18 cellular contexts compared by ENCODE assay signal in the genomic region with DNA sequence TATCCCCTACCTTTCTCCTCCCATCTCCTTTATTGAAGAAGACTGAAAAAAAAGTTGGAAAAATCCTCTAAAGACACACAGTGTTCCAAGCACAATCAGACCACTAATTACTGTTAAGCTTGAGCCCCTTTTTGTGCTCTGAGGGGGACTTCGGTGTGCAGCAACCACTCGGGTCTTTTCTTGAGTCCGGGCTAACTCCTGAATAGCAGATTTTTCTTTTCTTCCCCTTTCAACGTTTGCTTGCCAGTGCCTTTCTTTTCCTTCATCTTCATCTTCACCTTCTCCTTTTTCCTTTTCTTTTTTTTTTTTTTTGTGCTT.
"Had no signal": no experiment of that assay in that cellular context is flagged by ENCODE, and none has a peak within 500 bp of the region (broad histone marks: within the 10 kb centered on the region; RNA-seq: fewer than 3 reads in every experiment).

No MANE protein-coding gene starts in this region.

- H3K4me3 Mint-ChIP-seq: activated CD4-positive, alpha-beta memory T cell treated with anti-CD3 and anti-CD28 coated beads, Interleukin-2, amount 10 ng/mL, durations not matched to agents 7 days and 5 days; activated naive CD8-positive, alpha-beta T cell; mesothelial cell of epicardium; stimulated activated naive CD8-positive, alpha-beta T cell treated with anti-CD3 and anti-CD28 coated beads, Interleukin-15, amount 100 ng/mL, for 72 hours; T-helper 1 cell treated with Interleukin-12 subunit alpha and Interleukin-12 subunit beta and Interleukin-4 antibody, amounts not matched to agents 30 μg/mL and 1 μg/mL, for 36 hours had no signal

- H3K9me3 Mint-ChIP-seq: activated CD4-positive, alpha-beta memory T cell treated with anti-CD3 and anti-CD28 coated beads, Interleukin-2, amount 10 ng/mL, durations not matched to agents 7 days and 5 days; mesothelial cell of epicardium; stimulated activated naive CD8-positive, alpha-beta T cell treated with anti-CD3 and anti-CD28 coated beads, Interleukin-15, amount 100 ng/mL, for 72 hours; T-helper 1 cell treated with Interleukin-12 subunit alpha and Interleukin-12 subunit beta and Interleukin-4 antibody, amounts not matched to agents 30 μg/mL and 1 μg/mL, for 36 hours had no signal

- H3K9ac ChIP-seq: parathyroid adenoma had no signal

- H3K4me1 ChIP-seq: gastrocnemius medialis, parathyroid adenoma, tibial artery, vagina had no signal

- H3K4me3 ChIP-seq: colonic mucosa, gastrocnemius medialis, skin epidermis, tibial artery, vagina had no signal

- DNase-seq: activated CD4-positive, alpha-beta memory T cell treated with anti-CD3 and anti-CD28 coated beads, Interleukin-2, amount 10 ng/mL, durations not matched to agents 7 days and 5 days; activated CD4-positive, CD25-positive, alpha-beta regulatory T cell treated with anti-CD3 and anti-CD28 coated beads, Interleukin-2, amount 50 U/mL, for 72 hours; activated gamma-delta T cell; activated T-cell treated with anti-CD3 and anti-CD28 coated beads, Interleukin-2, amount 50 U/mL, for 48 hours; colonic mucosa; effector CD8-positive, alpha-beta T cell; gastrocnemius medialis; kidney; stimulated activated CD4-positive, alpha-beta T cell treated with anti-CD3 and anti-CD28 coated beads, Interleukin-4, amount 100 ng/mL, for 4 hours; stimulated activated naive CD8-positive, alpha-beta T cell treated with anti-CD3 and anti-CD28 coated beads, Interleukin-15, amount 100 ng/mL, for 72 hours; tibial artery had no signal

- H3K4me1 Mint-ChIP-seq: activated CD4-positive, alpha-beta memory T cell treated with anti-CD3 and anti-CD28 coated beads, Interleukin-2, amount 10 ng/mL, durations not matched to agents 7 days and 5 days had no signal

- H3K27ac Mint-ChIP-seq: activated CD4-positive, alpha-beta memory T cell treated with anti-CD3 and anti-CD28 coated beads, Interleukin-2, amount 10 ng/mL, durations not matched to agents 7 days and 5 days; activated naive CD8-positive, alpha-beta T cell; stimulated activated naive CD8-positive, alpha-beta T cell treated with anti-CD3 and anti-CD28 coated beads, Interleukin-15, amount 100 ng/mL, for 72 hours; T-helper 1 cell treated with Interleukin-12 subunit alpha and Interleukin-12 subunit beta and Interleukin-4 antibody, amounts not matched to agents 30 μg/mL and 1 μg/mL, for 36 hours had no signal

- H3K27ac ChIP-seq: epithelial cell of prostate, gastrocnemius medialis, parathyroid adenoma, skin epidermis, tibial artery, vagina had no signal

- H3K9me3 ChIP-seq: colonic mucosa, gastrocnemius medialis, tibial artery, vagina had no signal

- H3K27me3 Mint-ChIP-seq: activated naive CD8-positive, alpha-beta T cell had no signal

- H3K36me3 ChIP-seq: colonic mucosa, gastrocnemius medialis, tibial artery, vagina had no signal

- H3K36me3 Mint-ChIP-seq: mesothelial cell of epicardium had no signal

- H3K27me3 ChIP-seq: colonic mucosa, gastrocnemius medialis, tibial artery, vagina had no signal
